ENCODE assay signal across 16 cellular contexts in genomic region chr12:31214626-31215520, GRCh38.
DNase-seq lines count a peak whose midpoint lies in the region; ATAC-seq lines count a peak whose summit lies in the region.
"Had no signal": no experiment of that assay in that cellular context is flagged by ENCODE, and none has a peak within 500 bp of the region (broad histone marks: within the 10 kb centered on the region; RNA-seq: fewer than 3 reads in every experiment).

No MANE protein-coding gene starts in this region.

- H3K27me3 ChIP-seq in neuronal stem cell (ENCODE audit: control insufficient read depth in 3 of 3, insufficient read depth in 3 of 3, low read depth in 1 of 3, low read length in 3 of 3), result peaks cover 0 to 16% (median 0%) of the 10 kb centered on the region in 3 experiments

- H3K9ac ChIP-seq in neuronal stem cell (ENCODE audit: low read depth, low read length, poor library complexity), result no peak overlapping the region

- no peak overlapping the region for H3K27ac ChIP-seq in neuronal stem cell (replicated peaks; ENCODE audit: low read length)
- H3K27ac ChIP-seq: 22Rv1, A549, C4-2B had no signal

- H3K4me3 Mint-ChIP-seq in activated CD4-positive, alpha-beta T cell treated with anti-CD3 and anti-CD28 coated beads, Interleukin-2, amount 10 ng/mL, durations not matched to agents 24 days and 14 days, result no peak overlapping the region
- H3K4me3 Mint-ChIP-seq: CD4-positive, alpha-beta T cell; GM23338 had no signal

- no peak overlapping the region for H2BK15ac ChIP-seq in neuronal stem cell (ENCODE audit: low read length)

- intact Hi-C loops in activated CD4-positive, alpha-beta T cell treated with anti-CD3 and anti-CD28 coated beads, Interleukin-2, amount 10 ng/mL, durations not matched to agents 24 days and 14 days (cut with micrococcal nuclease), result no loop called here
- intact Hi-C loops in head of caudate nucleus (cut with DNase I), result no loop called here

- H3K14ac ChIP-seq in neuronal stem cell (ENCODE audit: low read length), result no peak overlapping the region

- H2AK5ac ChIP-seq in neuronal stem cell (ENCODE audit: low read depth, low read length), result peak overlapping the region; percentile 94

- H3K79me1 ChIP-seq in neuronal stem cell (ENCODE audit: low read depth, low read length), result no peaks in the 10 kb centered on the region

- peaks cover 3% of the 10 kb centered on the region in 2 donors for H3K9me3 ChIP-seq in neuronal stem cell (replicated peaks in 1 of 2; ENCODE audit: control insufficient read depth in 2 of 2, insufficient read depth in 1 of 2, low read depth in 1 of 2, low read length in 2 of 2)
- H3K9me3 ChIP-seq: A549, Caco-2 had no signal

- H2AFZ ChIP-seq in neuronal stem cell (ENCODE audit: low read length), result no peak overlapping the region
- H2AFZ ChIP-seq: GM23338 had no signal

- peaks cover 0 to 4% of the 10 kb centered on the region in 2 donors for H3K4me1 ChIP-seq in neuronal stem cell (ENCODE audit: control insufficient read depth in 2 of 2, insufficient read depth in 1 of 2, low read depth in 1 of 2, low read length in 2 of 2)
- H3K4me1 ChIP-seq: A549 had no signal

- H2BK12ac ChIP-seq in neuronal stem cell (ENCODE audit: low read length), result no peak overlapping the region

- ATAC-seq in HG02763 (IDR thresholded peaks at IDR 0.05; ENCODE audit: unreplicated experiment) (no peak), GM21723 (IDR thresholded peaks at IDR 0.05; ENCODE audit: unreplicated experiment) (no peak)
- ATAC-seq: GM23338 had no signal

- DNase-seq in activated CD4-positive, alpha-beta T cell treated with anti-CD3 and anti-CD28 coated beads, Interleukin-2, amount 10 ng/mL, durations not matched to agents 24 days and 14 days, result peak; percentile 37
- no peak for DNase-seq in activated CD4-positive, alpha-beta T cell treated with anti-CD3 and anti-CD28 coated beads, Interleukin-2, amount 50 U/mL, for 4 hours
- DNase-seq in astrocyte of the hippocampus (ENCODE audit: low read depth, low spot score) (peak; percentile 46), neuronal stem cell (ENCODE audit: low spot score) (no peak), head of caudate nucleus (no peak)
- DNase-seq: AML-193; Caco-2; CD4-positive, alpha-beta T cell; HCEC 1CT; IMR-90 had no signal

- no peaks in the 10 kb centered on the region for H3K36me3 Mint-ChIP-seq in activated CD4-positive, alpha-beta T cell treated with anti-CD3 and anti-CD28 coated beads, Interleukin-2, amount 10 ng/mL, durations not matched to agents 24 days and 14 days (ENCODE audit: low read depth)

- no peak overlapping the region for H3K4ac ChIP-seq in neuronal stem cell (ENCODE audit: low read length)

- no peak overlapping the region for H3K4me3 ChIP-seq in neuronal stem cell (ENCODE audit: low read length in 2 of 2)
- H3K4me3 ChIP-seq: A549, GM23338 had no signal

- H4K91ac ChIP-seq in neuronal stem cell (ENCODE audit: low read depth, low read length, poor library complexity), result no peak overlapping the region

- H3K4me2 ChIP-seq in neuronal stem cell (ENCODE audit: insufficient read depth, low read length, poor library complexity, severe bottlenecking), result no peak overlapping the region
- H3K4me2 ChIP-seq: A549, GM23338 had no signal

- WGBS in neuronal stem cell (ENCODE audit: extremely low coverage in 2 of 2, insufficient read length in 2 of 2, insufficient replicate concordance in 1 of 2), 2 donors, result no CpG with 5 or more reads among the region's 7 CpGs

- no peaks in the 10 kb centered on the region for H3K36me3 ChIP-seq in neuronal stem cell (replicated peaks in 1 of 2; ENCODE audit: control insufficient read depth in 2 of 2, insufficient read depth in 2 of 2, low read length in 2 of 2)

- H3K27me3 Mint-ChIP-seq in activated CD4-positive, alpha-beta T cell treated with anti-CD3 and anti-CD28 coated beads, Interleukin-2, amount 10 ng/mL, durations not matched to agents 24 days and 14 days, result peaks cover 2% of the 10 kb centered on the region

- no peak overlapping the region for H4K8ac ChIP-seq in neuronal stem cell (ENCODE audit: low read depth, low read length)

- no peak overlapping the region for H3K27ac Mint-ChIP-seq in activated CD4-positive, alpha-beta T cell treated with anti-CD3 and anti-CD28 coated beads, Interleukin-2, amount 10 ng/mL, durations not matched to agents 24 days and 14 days
- H3K27ac Mint-ChIP-seq: CD4-positive, alpha-beta T cell; GM23338 had no signal

- no peak overlapping the region for H2BK5ac ChIP-seq in neuronal stem cell (ENCODE audit: low read length)

- H3K4me1 Mint-ChIP-seq in activated CD4-positive, alpha-beta T cell treated with anti-CD3 and anti-CD28 coated beads, Interleukin-2, amount 10 ng/mL, durations not matched to agents 24 days and 14 days, result no peaks in the 10 kb centered on the region

- peak overlapping the region; percentile 38 for H3K18ac ChIP-seq in neuronal stem cell (ENCODE audit: low read length)

- H3K9me3 Mint-ChIP-seq in activated CD4-positive, alpha-beta T cell treated with anti-CD3 and anti-CD28 coated beads, Interleukin-2, amount 10 ng/mL, durations not matched to agents 24 days and 14 days, result no peaks in the 10 kb centered on the region
- H3K9me3 Mint-ChIP-seq: CD4-positive, alpha-beta T cell; GM23338 had no signal

- H3K23ac ChIP-seq in neuronal stem cell (ENCODE audit: low read depth, low read length, poor library complexity), result no peak overlapping the region

- H2BK120ac ChIP-seq in neuronal stem cell (ENCODE audit: low read depth, low read length), result no peak overlapping the region

Comparison
In these comparisons a context has a peak if more than half of its experiments do, and no peak if none do; other contexts are left out.
1. DNase-seq: peak in activated CD4-positive, alpha-beta T cell treated with anti-CD3 and anti-CD28 coated beads, Interleukin-2, amount 10 ng/mL, durations not matched to agents 24 days and 14 days (single experiment) and astrocyte of the hippocampus (single experiment); none in activated CD4-positive, alpha-beta T cell treated with anti-CD3 and anti-CD28 coated beads, Interleukin-2, amount 50 U/mL, for 4 hours (0 of 2), neuronal stem cell (single experiment) and head of caudate nucleus (0 of 42).